ENCODE assay signal across 16 cellular contexts in the genomic region with DNA sequence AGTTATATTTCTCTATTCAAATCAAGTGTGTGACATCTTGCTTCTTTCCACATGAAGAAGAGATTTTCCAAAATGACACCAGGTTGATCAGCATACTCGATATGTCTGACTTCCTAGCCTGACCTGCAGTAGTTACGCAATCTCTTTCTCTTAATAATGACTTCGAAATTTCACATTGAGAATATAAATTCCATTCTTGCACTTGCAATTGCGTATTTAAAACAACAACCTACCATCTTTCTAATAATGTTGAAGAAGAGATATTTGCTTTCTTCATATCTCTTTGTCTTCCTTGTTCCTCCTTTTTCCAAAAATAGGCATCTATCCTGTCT.
DNase-seq lines count a peak whose midpoint lies in the region; ATAC-seq, FAIRE-seq and TF ChIP-seq lines count a peak whose summit lies in the region.
"Had no signal": no experiment of that assay in that cellular context is flagged by ENCODE, and none has a peak within 500 bp of the region (broad histone marks: within the 10 kb centered on the region; RNA-seq: fewer than 3 reads in every experiment).

No MANE protein-coding gene starts in this region.

- no peak overlapping the region for H2BK5ac ChIP-seq in IMR-90 (ENCODE audit: low read depth, low read length, poor library complexity, severe bottlenecking)

- no peak for TF ChIP-seq POLR2A in A549 (IDR thresholded peaks at IDR 0.05; ENCODE audit: low read length)
- no peak for TF ChIP-seq POLR2A in IMR-90 (IDR thresholded peaks at IDR 0.05; ENCODE audit: low read depth, low read length)
- no peak for TF ChIP-seq POLR2A in K562 (conservative IDR thresholded peaks at IDR 0.05)
- no peak for TF ChIP-seq POLR2A in uterus (IDR thresholded peaks at IDR 0.05)

- no peak overlapping the region for H4K5ac ChIP-seq in IMR-90 (ENCODE audit: low read depth, low read length)

- H3K23ac ChIP-seq in IMR-90 (ENCODE audit: low read depth, low read length), result no peak overlapping the region

- dilution Hi-C loops in IMR-90 (cut with HindIII; ENCODE audit: low sequenced_read_pairs, unreplicated experiment), result no loop called here

- intact Hi-C loops in IMR-90 (cut with micrococcal nuclease), result loop anchor here (2.0 to 5.0 kb wide), 4 partner anchors 360 to 788 kb away; no protein-coding TSS in a partner anchor
- intact Hi-C loops in K562 (cut with micrococcal nuclease), result no loop called here
- intact Hi-C loops in uterus (cut with DNase I; ENCODE audit: low total_unique reads), result loop anchor here (10.0 kb wide), 1 partner anchor 358 kb away; no protein-coding TSS in a partner anchor
- intact Hi-C loops in activated T-helper 2 cell treated with anti-CD3 and anti-CD28 coated beads, Interferon-gamma antibody, Interleukin-2, Interleukin-4, amounts not matched to agents 10 μg/mL and 5 μg/mL and 100 μg/mL, durations not matched to agents 14 hours and 24 hours and 36 hours (cut with micrococcal nuclease), result no loop called here

- TF ChIP-seq RAD21 in A549 (conservative IDR thresholded peaks at IDR 0.05 in 1 of 2, IDR thresholded peaks at IDR 0.05 in 1 of 2) (no peak), IMR-90 (IDR thresholded peaks at IDR 0.05; ENCODE audit: low read length) (no peak), K562 (CRISPR knock-in tag; conservative IDR thresholded peaks at IDR 0.05 in 1 of 2, IDR thresholded peaks at IDR 0.05 in 1 of 2) (no peak)

- H3K18ac ChIP-seq in IMR-90 (ENCODE audit: low read depth, low read length), result no peak overlapping the region

- no peak overlapping the region for H3K14ac ChIP-seq in IMR-90 (replicated peaks; ENCODE audit: low read depth, low read length)

- H3K27me3 ChIP-seq in IMR-90 (ENCODE audit: control insufficient read depth, insufficient read depth, low read length), result no peaks in the 10 kb centered on the region
- H3K27me3 ChIP-seq in K562 (ENCODE audit: control insufficient read depth in 2 of 2, insufficient read depth in 2 of 2, low read length in 2 of 2), result no peaks in the 10 kb centered on the region
- no peaks in the 10 kb centered on the region for H3K27me3 ChIP-seq in uterus

- no peaks in the 10 kb centered on the region for H3K79me2 ChIP-seq in K562 (ENCODE audit: control insufficient read depth, insufficient read depth, low read length)

- no peak overlapping the region for H2BK20ac ChIP-seq in IMR-90 (ENCODE audit: low read depth, low read length)

- H2AFZ ChIP-seq in IMR-90 (replicated peaks; ENCODE audit: low read length, poor library complexity) (no peak overlapping the region), K562 (ENCODE audit: low read depth, low read length) (no peak overlapping the region)

- H3K27ac Mint-ChIP-seq in activated T-helper 2 cell treated with anti-CD3 and anti-CD28 coated beads, Interferon-gamma antibody, Interleukin-2, Interleukin-4, amounts not matched to agents 10 μg/mL and 5 μg/mL and 100 μg/mL, durations not matched to agents 14 hours and 24 hours and 36 hours, result no peak overlapping the region
- H3K27ac Mint-ChIP-seq: CD14-positive monocyte; CD8-positive, alpha-beta T cell had no signal

- H4K20me1 ChIP-seq in IMR-90 (ENCODE audit: insufficient read depth, low read length) (no peaks in the 10 kb centered on the region), K562 (replicated peaks; ENCODE audit: control insufficient read depth, insufficient read depth, low read length) (no peaks in the 10 kb centered on the region)

- POLR2A ChIA-PET in A549 (lab: Yijun Ruan, JAX) (no interaction called here), IMR-90 (lab: Charles Lee; ENCODE audit: unreplicated experiment) (interaction anchor here (0.6 kb wide), 2 partner anchors 26 to 270 kb away, joined by 3 to 4 read pairs; no protein-coding TSS in a partner anchor), K562 (lab: Yijun Ruan, JAX) (no interaction called here)

- H3K79me1 ChIP-seq in IMR-90 (ENCODE audit: low read depth in 1 of 2, low read length in 2 of 2), result peaks cover 0 to 11% of the 10 kb centered on the region in 2 experiments; a peak in 2 of 4 replicates

- H4K91ac ChIP-seq in IMR-90 (ENCODE audit: insufficient read depth, low read depth, low read length), result no peak overlapping the region

- FAIRE-seq in A549 (lab: Jason Lieb, UNC), result no peak
- no peak for FAIRE-seq in K562 (lab: Jason Lieb, UNC)
- FAIRE-seq: A204.1, D721Med, GM12892 had no signal

- ATAC-seq in A549 (no peak), IMR-90 (ENCODE audit: low read depth) (no peak), K562 (no peak)
- ATAC-seq: CD8-positive, alpha-beta T cell had no signal

- no peaks in the 10 kb centered on the region for H3K27me3 Mint-ChIP-seq in activated T-helper 2 cell treated with anti-CD3 and anti-CD28 coated beads, Interferon-gamma antibody, Interleukin-2, Interleukin-4, amounts not matched to agents 10 μg/mL and 5 μg/mL and 100 μg/mL, durations not matched to agents 14 hours and 24 hours and 36 hours (ENCODE audit: low read depth)

- DNase-seq in A549 (ENCODE audit: low read depth in 1 of 2, low spot score in 1 of 2) (no peak), IMR-90 (no peak), K562 (ENCODE audit: extremely low read depth in 1 of 4, low spot score in 3 of 4) (no peak), uterus (no peak), epidermal melanocyte (ENCODE audit: insufficient read length, low spot score) (no peak), iPS-NIHi11 (ENCODE audit: low spot score) (no peak)
- DNase-seq in activated T-helper 2 cell treated with anti-CD3 and anti-CD28 coated beads, Interferon-gamma antibody, Interleukin-2, Interleukin-4, amounts not matched to agents 10 μg/mL and 5 μg/mL and 100 μg/mL, durations not matched to agents 14 hours and 24 hours and 36 hours (ENCODE audit: low spot score), result no peak
- DNase-seq: COR-L47, DMS153, DMS79 treated with DMSO at 0.1 percent for 48 hours had no signal

- no peak overlapping the region for H3K4me2 ChIP-seq in A549
- H3K4me2 ChIP-seq in IMR-90 (ENCODE audit: low read depth, low read length), result no peak overlapping the region
- H3K4me2 ChIP-seq in K562 (ENCODE audit: insufficient read depth, low read length), result no peak overlapping the region

- no peak overlapping the region for H3K9ac ChIP-seq in IMR-90 (ENCODE audit: low read depth, low read length)
- no peak overlapping the region for H3K9ac ChIP-seq in K562 (ENCODE audit: insufficient read depth in 1 of 2, low read depth in 2 of 2, low read length in 2 of 2)

- no peak overlapping the region for H2AK9ac ChIP-seq in IMR-90 (replicated peaks; ENCODE audit: low read depth, low read length, poor library complexity)

- H2AK5ac ChIP-seq in IMR-90 (ENCODE audit: low read depth, low read length), result no peak overlapping the region

- in situ Hi-C loops in IMR-90 (cut with MboI; ENCODE audit: low sequenced_read_pairs), result loop anchor here (5.0 to 25.0 kb wide), 3 partner anchors 351 to 539 kb away; a partner anchor contains a TSS
- in situ Hi-C loops in K562 (cut with MboI), result no loop called here

- H3K4me3 ChIP-seq in A549 (no peak overlapping the region), IMR-90 (ENCODE audit: insufficient read depth, low read depth, low read length) (no peak overlapping the region), K562 (no peak overlapping the region), uterus (no peak overlapping the region)

- H3K4ac ChIP-seq in IMR-90 (ENCODE audit: low read depth, low read length), result no peak overlapping the region

- no peak for TF ChIP-seq CTCF in A549 (IDR thresholded peaks at IDR 0.05)
- no peak for TF ChIP-seq CTCF in IMR-90 (conservative IDR thresholded peaks at IDR 0.05; ENCODE audit: low read depth, low read length)
- TF ChIP-seq CTCF in K562 (IDR thresholded peaks at IDR 0.05 in 2 of 3, conservative IDR thresholded peaks at IDR 0.05 in 1 of 3; ENCODE audit: insufficient read depth in 2 of 3, low read depth in 1 of 3, low read length in 3 of 3), result no peak
- TF ChIP-seq CTCF in uterus (IDR thresholded peaks at IDR 0.05), result no peak

- H3K9me3 Mint-ChIP-seq in activated T-helper 2 cell treated with anti-CD3 and anti-CD28 coated beads, Interferon-gamma antibody, Interleukin-2, Interleukin-4, amounts not matched to agents 10 μg/mL and 5 μg/mL and 100 μg/mL, durations not matched to agents 14 hours and 24 hours and 36 hours, result no peaks in the 10 kb centered on the region
- H3K9me3 Mint-ChIP-seq: CD14-positive monocyte; CD8-positive, alpha-beta T cell; HFFc6 had no signal

- no peaks in the 10 kb centered on the region for H3K4me1 Mint-ChIP-seq in activated T-helper 2 cell treated with anti-CD3 and anti-CD28 coated beads, Interferon-gamma antibody, Interleukin-2, Interleukin-4, amounts not matched to agents 10 μg/mL and 5 μg/mL and 100 μg/mL, durations not matched to agents 14 hours and 24 hours and 36 hours (ENCODE audit: low read depth)
- H3K4me1 Mint-ChIP-seq: CD14-positive monocyte had no signal

- H3K36me3 ChIP-seq in IMR-90 (ENCODE audit: control insufficient read depth, insufficient read depth, low read length) (no peaks in the 10 kb centered on the region), K562 (ENCODE audit: control insufficient read depth, insufficient read depth, low read length) (no peaks in the 10 kb centered on the region), uterus (no peaks in the 10 kb centered on the region)

- 25% methylated on average over 4 of the region's 4 CpGs for WGBS in A549 (ENCODE audit: missing lambda C conversion rate)
- no CpG with 5 or more reads among the region's 4 CpGs for WGBS in IMR-90 (ENCODE audit: extremely low coverage in 2 of 2, insufficient read length in 1 of 2), 2 experiments
- WGBS in K562 (ENCODE audit: insufficient coverage, low coverage, missing lambda C conversion rate), result under 1% methylated on average over 4 of the region's 4 CpGs

- H3K36me3 Mint-ChIP-seq in activated T-helper 2 cell treated with anti-CD3 and anti-CD28 coated beads, Interferon-gamma antibody, Interleukin-2, Interleukin-4, amounts not matched to agents 10 μg/mL and 5 μg/mL and 100 μg/mL, durations not matched to agents 14 hours and 24 hours and 36 hours (ENCODE audit: low read depth), result no peaks in the 10 kb centered on the region
- H3K36me3 Mint-ChIP-seq: CD14-positive monocyte; CD8-positive, alpha-beta T cell had no signal

- no peak overlapping the region for H3K4me3 Mint-ChIP-seq in activated T-helper 2 cell treated with anti-CD3 and anti-CD28 coated beads, Interferon-gamma antibody, Interleukin-2, Interleukin-4, amounts not matched to agents 10 μg/mL and 5 μg/mL and 100 μg/mL, durations not matched to agents 14 hours and 24 hours and 36 hours (ENCODE audit: low read depth)
- H3K4me3 Mint-ChIP-seq: CD14-positive monocyte; CD8-positive, alpha-beta T cell had no signal

- H2BK15ac ChIP-seq in IMR-90 (ENCODE audit: low read depth, low read length), result no peak overlapping the region

- H2BK120ac ChIP-seq in IMR-90 (ENCODE audit: low read depth, low read length), result no peak overlapping the region

- no peak overlapping the region for H4K8ac ChIP-seq in IMR-90 (ENCODE audit: low read depth in 2 of 2, low read length in 2 of 2)

- no peaks in the 10 kb centered on the region for H3K9me1 ChIP-seq in IMR-90 (ENCODE audit: insufficient read depth, low read length)
- H3K9me1 ChIP-seq in K562 (ENCODE audit: control insufficient read depth, insufficient read depth, low read length), result no peaks in the 10 kb centered on the region

- H3K56ac ChIP-seq in IMR-90 (ENCODE audit: extremely low read depth, insufficient read depth, low read length), result no peak overlapping the region

- H3K9me3 ChIP-seq in A549, result no peaks in the 10 kb centered on the region
- no peaks in the 10 kb centered on the region for H3K9me3 ChIP-seq in IMR-90 (ENCODE audit: control insufficient read depth, insufficient read depth, low read length)
- H3K9me3 ChIP-seq in K562 (replicated peaks; ENCODE audit: control insufficient read depth, insufficient read depth, low read depth, low read length), result peaks cover 2% of the 10 kb centered on the region; the same call in 1 of the 2 replicates
- H3K9me3 ChIP-seq in uterus, result no peaks in the 10 kb centered on the region

- BruUV-seq in IMR-90 (replicated peaks; lab: Mats Ljungman, UMichigan) (no TSS peak), K562 (replicated peaks; lab: Mats Ljungman, UMichigan) (no TSS peak)

- no peak for TF ChIP-seq EP300 in A549 (IDR thresholded peaks at IDR 0.05)
- no peak for TF ChIP-seq EP300 in K562 (IDR thresholded peaks at IDR 0.05; ENCODE audit: low read length)

- CTCF ChIA-PET in A549 (lab: Yijun Ruan, JAX), result interaction anchor here (1.5 kb wide), 1 partner anchor 33 kb away, joined by 6 read pairs; no protein-coding TSS in a partner anchor
- CTCF ChIA-PET in IMR-90 (lab: Yijun Ruan, JAX), result interaction anchor here (0.6 to 1.0 kb wide), 4 partner anchors 71 to 532 kb away, joined by 3 read pairs; no protein-coding TSS in a partner anchor
- CTCF ChIA-PET in K562 (lab: Yijun Ruan, JAX; ENCODE audit: low intra/inter-chr PET ratio), result no interaction called here

- H3K27ac ChIP-seq in A549, result no peak overlapping the region
- no peak overlapping the region for H3K27ac ChIP-seq in IMR-90 (ENCODE audit: insufficient read depth, low read length)
- H3K27ac ChIP-seq in K562 (ENCODE audit: extremely low read depth, low read depth, low read length), result no peak overlapping the region
- H3K27ac ChIP-seq in uterus, result peak overlapping the region; percentile 72 to 77

- H3K4me1 ChIP-seq in A549, result no peaks in the 10 kb centered on the region
- H3K4me1 ChIP-seq in IMR-90 (ENCODE audit: control insufficient read depth, insufficient read depth, low read length), result peaks cover 6% of the 10 kb centered on the region
- H3K4me1 ChIP-seq in K562 (replicated peaks in 1 of 2; ENCODE audit: control insufficient read depth in 2 of 2, insufficient read depth in 2 of 2, low read length in 2 of 2), result no peaks in the 10 kb centered on the region
- peaks cover 0 to 10% of the 10 kb centered on the region in 2 donors for H3K4me1 ChIP-seq in uterus

Comparison
In these comparisons a context has a peak if more than half of its experiments do, and no peak if none do; other contexts are left out.
1. H3K27ac ChIP-seq: peak in uterus (2 of 2); none in A549 (0 of 2), IMR-90 (single experiment) and K562 (single experiment).
2. intact Hi-C loops: an anchor here in IMR-90 (2.0 to 5.0 kb wide) and uterus (10.0 kb wide); none called in K562 and activated T-helper 2 cell treated with anti-CD3 and anti-CD28 coated beads, Interferon-gamma antibody, Interleukin-2, Interleukin-4, amounts not matched to agents 10 μg/mL and 5 μg/mL and 100 μg/mL, durations not matched to agents 14 hours and 24 hours and 36 hours.